ENCODE assay signal across 1 cellular context in genomic region chr12:28963554-28963953, GRCh38.
TF ChIP-seq lines count a peak whose summit lies in the region.

No MANE protein-coding gene starts in this region.

TF ChIP-seq in GM23338, 12 proteins besides CTCF, POLR2A, EP300 and RAD21 (continued from another document):
- TF ChIP-seq, protein P1, sequence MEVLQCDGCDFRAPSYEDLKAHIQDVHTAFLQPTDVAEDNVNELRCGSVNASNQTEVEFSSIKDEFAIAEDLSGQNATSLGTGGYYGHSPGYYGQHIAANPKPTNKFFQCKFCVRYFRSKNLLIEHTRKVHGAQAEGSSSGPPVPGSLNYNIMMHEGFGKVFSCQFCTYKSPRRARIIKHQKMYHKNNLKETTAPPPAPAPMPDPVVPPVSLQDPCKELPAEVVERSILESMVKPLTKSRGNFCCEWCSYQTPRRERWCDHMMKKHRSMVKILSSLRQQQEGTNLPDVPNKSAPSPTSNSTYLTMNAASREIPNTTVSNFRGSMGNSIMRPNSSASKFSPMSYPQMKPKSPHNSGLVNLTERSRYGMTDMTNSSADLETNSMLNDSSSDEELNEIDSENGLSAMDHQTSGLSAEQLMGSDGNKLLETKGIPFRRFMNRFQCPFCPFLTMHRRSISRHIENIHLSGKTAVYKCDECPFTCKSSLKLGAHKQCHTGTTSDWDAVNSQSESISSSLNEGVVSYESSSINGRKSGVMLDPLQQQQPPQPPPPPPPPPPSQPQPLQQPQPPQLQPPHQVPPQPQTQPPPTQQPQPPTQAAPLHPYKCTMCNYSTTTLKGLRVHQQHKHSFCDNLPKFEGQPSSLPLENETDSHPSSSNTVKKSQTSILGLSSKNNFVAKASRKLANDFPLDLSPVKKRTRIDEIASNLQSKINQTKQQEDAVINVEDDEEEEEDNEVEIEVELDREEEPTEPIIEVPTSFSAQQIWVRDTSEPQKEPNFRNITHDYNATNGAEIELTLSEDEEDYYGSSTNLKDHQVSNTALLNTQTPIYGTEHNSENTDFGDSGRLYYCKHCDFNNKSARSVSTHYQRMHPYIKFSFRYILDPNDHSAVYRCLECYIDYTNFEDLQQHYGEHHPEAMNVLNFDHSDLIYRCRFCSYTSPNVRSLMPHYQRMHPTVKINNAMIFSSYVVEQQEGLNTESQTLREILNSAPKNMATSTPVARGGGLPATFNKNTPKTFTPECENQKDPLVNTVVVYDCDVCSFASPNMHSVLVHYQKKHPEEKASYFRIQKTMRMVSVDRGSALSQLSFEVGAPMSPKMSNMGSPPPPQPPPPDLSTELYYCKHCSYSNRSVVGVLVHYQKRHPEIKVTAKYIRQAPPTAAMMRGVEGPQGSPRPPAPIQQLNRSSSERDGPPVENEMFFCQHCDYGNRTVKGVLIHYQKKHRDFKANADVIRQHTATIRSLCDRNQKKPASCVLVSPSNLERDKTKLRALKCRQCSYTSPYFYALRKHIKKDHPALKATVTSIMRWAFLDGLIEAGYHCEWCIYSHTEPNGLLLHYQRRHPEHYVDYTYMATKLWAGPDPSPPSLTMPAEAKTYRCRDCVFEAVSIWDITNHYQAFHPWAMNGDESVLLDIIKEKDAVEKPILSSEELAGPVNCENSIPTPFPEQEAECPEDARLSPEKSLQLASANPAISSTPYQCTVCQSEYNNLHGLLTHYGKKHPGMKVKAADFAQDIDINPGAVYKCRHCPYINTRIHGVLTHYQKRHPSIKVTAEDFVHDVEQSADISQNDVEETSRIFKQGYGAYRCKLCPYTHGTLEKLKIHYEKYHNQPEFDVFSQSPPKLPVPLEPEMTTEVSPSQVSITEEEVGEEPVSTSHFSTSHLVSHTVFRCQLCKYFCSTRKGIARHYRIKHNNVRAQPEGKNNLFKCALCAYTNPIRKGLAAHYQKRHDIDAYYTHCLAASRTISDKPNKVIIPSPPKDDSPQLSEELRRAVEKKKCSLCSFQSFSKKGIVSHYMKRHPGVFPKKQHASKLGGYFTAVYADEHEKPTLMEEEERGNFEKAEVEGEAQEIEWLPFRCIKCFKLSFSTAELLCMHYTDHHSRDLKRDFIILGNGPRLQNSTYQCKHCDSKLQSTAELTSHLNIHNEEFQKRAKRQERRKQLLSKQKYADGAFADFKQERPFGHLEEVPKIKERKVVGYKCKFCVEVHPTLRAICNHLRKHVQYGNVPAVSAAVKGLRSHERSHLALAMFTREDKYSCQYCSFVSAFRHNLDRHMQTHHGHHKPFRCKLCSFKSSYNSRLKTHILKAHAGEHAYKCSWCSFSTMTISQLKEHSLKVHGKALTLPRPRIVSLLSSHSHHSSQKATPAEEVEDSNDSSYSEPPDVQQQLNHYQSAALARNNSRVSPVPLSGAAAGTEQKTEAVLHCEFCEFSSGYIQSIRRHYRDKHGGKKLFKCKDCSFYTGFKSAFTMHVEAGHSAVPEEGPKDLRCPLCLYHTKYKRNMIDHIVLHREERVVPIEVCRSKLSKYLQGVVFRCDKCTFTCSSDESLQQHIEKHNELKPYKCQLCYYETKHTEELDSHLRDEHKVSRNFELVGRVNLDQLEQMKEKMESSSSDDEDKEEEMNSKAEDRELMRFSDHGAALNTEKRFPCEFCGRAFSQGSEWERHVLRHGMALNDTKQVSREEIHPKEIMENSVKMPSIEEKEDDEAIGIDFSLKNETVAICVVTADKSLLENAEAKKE (CRISPR knock-in tag; IDR thresholded peaks at IDR 0.05) = no peak
TF ChIP-seq in GM23338: peak in this region for 0.
